1 cellular context compared by ENCODE assay signal in the genomic region with DNA sequence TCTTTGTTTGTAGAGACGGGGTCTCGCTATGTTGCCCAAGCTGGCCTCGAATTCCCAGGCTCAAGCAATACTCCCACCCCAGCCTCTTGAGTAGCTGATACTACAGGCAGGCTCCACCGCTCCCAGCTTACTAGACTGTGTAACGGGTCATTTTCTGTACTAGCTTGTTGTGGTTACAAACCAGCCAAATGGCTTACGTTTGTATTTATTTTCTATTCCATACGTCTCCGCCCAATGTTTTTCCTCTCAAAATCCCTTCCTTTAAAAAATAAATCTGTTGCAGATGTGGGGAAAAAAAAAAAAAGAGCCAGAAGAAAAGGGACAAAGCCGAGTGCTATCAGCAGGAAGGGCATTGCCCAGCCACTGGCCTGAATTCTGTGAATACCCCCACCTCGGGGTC.
TF ChIP-seq lines count a peak whose summit lies in the region.

No MANE protein-coding gene starts in this region.

TF ChIP-seq in HepG2, 621 proteins besides CTCF, POLR2A, EP300 and RAD21 (continued from another document):
- TF ChIP-seq ZNF264 (CRISPR knock-in tag; IDR thresholded peaks at IDR 0.05) (no peak), ZNF337 (CRISPR knock-in tag; IDR thresholded peaks at IDR 0.05; ENCODE audit: borderline replicate concordance, low read depth) (no peak)
- TF ChIP-seq, protein P1, sequence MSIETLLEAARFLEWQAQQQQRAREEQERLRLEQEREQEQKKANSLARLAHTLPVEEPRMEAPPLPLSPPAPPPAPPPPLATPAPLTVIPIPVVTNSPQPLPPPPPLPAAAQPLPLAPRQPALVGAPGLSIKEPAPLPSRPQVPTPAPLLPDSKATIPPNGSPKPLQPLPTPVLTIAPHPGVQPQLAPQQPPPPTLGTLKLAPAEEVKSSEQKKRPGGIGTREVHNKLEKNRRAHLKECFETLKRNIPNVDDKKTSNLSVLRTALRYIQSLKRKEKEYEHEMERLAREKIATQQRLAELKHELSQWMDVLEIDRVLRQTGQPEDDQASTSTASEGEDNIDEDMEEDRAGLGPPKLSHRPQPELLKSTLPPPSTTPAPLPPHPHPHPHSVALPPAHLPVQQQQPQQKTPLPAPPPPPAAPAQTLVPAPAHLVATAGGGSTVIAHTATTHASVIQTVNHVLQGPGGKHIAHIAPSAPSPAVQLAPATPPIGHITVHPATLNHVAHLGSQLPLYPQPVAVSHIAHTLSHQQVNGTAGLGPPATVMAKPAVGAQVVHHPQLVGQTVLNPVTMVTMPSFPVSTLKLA (IDR thresholded peaks at IDR 0.05) = no peak
- TF ChIP-seq, protein P2, sequence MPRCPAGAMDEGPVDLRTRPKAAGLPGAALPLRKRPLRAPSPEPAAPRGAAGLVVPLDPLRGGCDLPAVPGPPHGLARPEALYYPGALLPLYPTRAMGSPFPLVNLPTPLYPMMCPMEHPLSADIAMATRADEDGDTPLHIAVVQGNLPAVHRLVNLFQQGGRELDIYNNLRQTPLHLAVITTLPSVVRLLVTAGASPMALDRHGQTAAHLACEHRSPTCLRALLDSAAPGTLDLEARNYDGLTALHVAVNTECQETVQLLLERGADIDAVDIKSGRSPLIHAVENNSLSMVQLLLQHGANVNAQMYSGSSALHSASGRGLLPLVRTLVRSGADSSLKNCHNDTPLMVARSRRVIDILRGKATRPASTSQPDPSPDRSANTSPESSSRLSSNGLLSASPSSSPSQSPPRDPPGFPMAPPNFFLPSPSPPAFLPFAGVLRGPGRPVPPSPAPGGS (CRISPR knock-in tag; IDR thresholded peaks at IDR 0.05) = no peak
